1 cellular context compared by ENCODE assay signal in the genomic region with DNA sequence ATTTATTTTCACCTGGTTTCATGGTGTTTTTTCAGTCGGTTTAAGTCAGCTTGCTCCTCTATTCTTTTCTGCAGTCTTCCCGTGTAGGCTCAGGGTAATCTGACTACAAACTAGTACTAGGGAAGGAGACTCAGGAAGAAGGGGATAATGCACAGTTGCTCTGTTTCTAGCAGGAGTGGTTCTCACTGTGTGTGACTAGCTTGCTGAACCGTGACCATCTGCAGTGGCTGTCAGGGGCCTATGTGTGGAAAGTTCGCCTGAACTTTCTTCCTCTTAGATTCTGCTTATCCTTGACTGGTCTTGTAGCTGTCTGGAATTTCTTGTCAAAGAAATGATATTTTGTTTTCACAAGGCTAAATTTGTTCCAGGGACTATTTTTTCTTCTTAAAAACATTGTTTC.
TF ChIP-seq lines count a peak whose summit lies in the region.

No MANE protein-coding gene starts in this region.

TF ChIP-seq in GM23338, 12 proteins besides CTCF, POLR2A, EP300 and RAD21 (continued from another document):
- TF ChIP-seq, protein P1, sequence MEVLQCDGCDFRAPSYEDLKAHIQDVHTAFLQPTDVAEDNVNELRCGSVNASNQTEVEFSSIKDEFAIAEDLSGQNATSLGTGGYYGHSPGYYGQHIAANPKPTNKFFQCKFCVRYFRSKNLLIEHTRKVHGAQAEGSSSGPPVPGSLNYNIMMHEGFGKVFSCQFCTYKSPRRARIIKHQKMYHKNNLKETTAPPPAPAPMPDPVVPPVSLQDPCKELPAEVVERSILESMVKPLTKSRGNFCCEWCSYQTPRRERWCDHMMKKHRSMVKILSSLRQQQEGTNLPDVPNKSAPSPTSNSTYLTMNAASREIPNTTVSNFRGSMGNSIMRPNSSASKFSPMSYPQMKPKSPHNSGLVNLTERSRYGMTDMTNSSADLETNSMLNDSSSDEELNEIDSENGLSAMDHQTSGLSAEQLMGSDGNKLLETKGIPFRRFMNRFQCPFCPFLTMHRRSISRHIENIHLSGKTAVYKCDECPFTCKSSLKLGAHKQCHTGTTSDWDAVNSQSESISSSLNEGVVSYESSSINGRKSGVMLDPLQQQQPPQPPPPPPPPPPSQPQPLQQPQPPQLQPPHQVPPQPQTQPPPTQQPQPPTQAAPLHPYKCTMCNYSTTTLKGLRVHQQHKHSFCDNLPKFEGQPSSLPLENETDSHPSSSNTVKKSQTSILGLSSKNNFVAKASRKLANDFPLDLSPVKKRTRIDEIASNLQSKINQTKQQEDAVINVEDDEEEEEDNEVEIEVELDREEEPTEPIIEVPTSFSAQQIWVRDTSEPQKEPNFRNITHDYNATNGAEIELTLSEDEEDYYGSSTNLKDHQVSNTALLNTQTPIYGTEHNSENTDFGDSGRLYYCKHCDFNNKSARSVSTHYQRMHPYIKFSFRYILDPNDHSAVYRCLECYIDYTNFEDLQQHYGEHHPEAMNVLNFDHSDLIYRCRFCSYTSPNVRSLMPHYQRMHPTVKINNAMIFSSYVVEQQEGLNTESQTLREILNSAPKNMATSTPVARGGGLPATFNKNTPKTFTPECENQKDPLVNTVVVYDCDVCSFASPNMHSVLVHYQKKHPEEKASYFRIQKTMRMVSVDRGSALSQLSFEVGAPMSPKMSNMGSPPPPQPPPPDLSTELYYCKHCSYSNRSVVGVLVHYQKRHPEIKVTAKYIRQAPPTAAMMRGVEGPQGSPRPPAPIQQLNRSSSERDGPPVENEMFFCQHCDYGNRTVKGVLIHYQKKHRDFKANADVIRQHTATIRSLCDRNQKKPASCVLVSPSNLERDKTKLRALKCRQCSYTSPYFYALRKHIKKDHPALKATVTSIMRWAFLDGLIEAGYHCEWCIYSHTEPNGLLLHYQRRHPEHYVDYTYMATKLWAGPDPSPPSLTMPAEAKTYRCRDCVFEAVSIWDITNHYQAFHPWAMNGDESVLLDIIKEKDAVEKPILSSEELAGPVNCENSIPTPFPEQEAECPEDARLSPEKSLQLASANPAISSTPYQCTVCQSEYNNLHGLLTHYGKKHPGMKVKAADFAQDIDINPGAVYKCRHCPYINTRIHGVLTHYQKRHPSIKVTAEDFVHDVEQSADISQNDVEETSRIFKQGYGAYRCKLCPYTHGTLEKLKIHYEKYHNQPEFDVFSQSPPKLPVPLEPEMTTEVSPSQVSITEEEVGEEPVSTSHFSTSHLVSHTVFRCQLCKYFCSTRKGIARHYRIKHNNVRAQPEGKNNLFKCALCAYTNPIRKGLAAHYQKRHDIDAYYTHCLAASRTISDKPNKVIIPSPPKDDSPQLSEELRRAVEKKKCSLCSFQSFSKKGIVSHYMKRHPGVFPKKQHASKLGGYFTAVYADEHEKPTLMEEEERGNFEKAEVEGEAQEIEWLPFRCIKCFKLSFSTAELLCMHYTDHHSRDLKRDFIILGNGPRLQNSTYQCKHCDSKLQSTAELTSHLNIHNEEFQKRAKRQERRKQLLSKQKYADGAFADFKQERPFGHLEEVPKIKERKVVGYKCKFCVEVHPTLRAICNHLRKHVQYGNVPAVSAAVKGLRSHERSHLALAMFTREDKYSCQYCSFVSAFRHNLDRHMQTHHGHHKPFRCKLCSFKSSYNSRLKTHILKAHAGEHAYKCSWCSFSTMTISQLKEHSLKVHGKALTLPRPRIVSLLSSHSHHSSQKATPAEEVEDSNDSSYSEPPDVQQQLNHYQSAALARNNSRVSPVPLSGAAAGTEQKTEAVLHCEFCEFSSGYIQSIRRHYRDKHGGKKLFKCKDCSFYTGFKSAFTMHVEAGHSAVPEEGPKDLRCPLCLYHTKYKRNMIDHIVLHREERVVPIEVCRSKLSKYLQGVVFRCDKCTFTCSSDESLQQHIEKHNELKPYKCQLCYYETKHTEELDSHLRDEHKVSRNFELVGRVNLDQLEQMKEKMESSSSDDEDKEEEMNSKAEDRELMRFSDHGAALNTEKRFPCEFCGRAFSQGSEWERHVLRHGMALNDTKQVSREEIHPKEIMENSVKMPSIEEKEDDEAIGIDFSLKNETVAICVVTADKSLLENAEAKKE (CRISPR knock-in tag; IDR thresholded peaks at IDR 0.05), result no peak
- no peak for TF ChIP-seq NANOG (IDR thresholded peaks at IDR 0.05; ENCODE audit: borderline replicate concordance)
- TF ChIP-seq EZH2phosphoT487 (IDR thresholded peaks at IDR 0.05; ENCODE audit: unreplicated experiment), result no peak
- no peak for TF ChIP-seq POLR2AphosphoS5 (IDR thresholded peaks at IDR 0.05; ENCODE audit: low read depth)
- no peak for TF ChIP-seq CREB1 (CRISPR knock-in tag; IDR thresholded peaks at IDR 0.05; ENCODE audit: low read depth)
